ENCODE assay signal across 8 cellular contexts in the genomic region with DNA sequence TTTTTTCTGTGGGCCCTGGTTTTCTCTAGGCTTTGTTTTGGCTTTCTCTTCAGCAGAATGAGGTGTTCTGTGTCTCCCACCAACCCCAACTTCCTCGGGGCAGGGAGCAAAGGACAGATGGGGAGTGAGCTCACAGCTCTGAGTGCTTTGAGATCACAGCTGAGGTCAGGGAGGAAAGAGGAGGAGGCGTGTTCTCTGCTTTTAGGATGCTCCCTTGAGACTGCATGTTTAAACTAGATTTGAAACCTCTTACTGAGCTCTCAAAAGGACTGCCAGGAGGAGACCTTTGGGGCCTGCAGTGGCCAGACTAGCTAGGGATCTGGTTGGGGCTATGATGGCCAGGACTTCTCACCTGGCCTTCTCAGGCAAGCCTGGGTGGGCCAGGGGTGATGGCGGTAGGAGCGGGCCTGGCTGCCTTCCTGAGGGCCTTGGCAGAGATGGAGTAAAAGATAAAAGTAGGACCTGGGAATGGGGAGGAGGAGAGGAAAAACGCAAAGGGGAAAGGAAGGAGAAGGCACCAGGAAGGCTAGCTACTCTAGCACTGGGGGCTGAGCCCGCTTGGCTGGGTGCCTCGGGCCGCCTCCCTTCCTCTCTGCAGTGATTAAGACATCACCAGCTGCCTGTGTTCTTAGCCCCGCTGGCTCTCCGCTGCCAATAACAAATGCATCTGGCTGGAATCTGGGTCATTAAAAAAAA.
DNase-seq lines count a peak whose midpoint lies in the region; ATAC-seq and TF ChIP-seq lines count a peak whose summit lies in the region.

No MANE protein-coding gene starts in this region.

- H3K4me3 Mint-ChIP-seq in glutamatergic neuron (ENCODE audit: unreplicated experiment): peak overlapping the region; percentile 83
- no peak overlapping the region for H3K4me3 Mint-ChIP-seq in activated naive CD8-positive, alpha-beta T cell treated with anti-CD3 and anti-CD28 coated beads for 36 hours

- no peaks in the 10 kb centered on the region for H3K36me3 Mint-ChIP-seq in glutamatergic neuron (ENCODE audit: unreplicated experiment)
- H3K36me3 Mint-ChIP-seq in activated naive CD8-positive, alpha-beta T cell treated with anti-CD3 and anti-CD28 coated beads for 36 hours: no peaks in the 10 kb centered on the region

- peak; percentile 77 for ATAC-seq in RWPE2 (ENCODE audit: low read depth)

- POLR2A ChIA-PET in HEK293T (lab: Yijun Ruan, JAX): interaction anchor here (0.6 to 1.0 kb wide), 2 partner anchors 20 to 318 kb away, joined by 3 read pairs; no protein-coding TSS in a partner anchor

- no peak overlapping the region for H3K4me3 ChIP-seq in RWPE2 (ENCODE audit: severe bottlenecking)

- H3K27me3 ChIP-seq in RWPE2 (ENCODE audit: insufficient read depth, poor library complexity, severe bottlenecking): no peaks in the 10 kb centered on the region

- H3K4me1 ChIP-seq in RWPE2 (ENCODE audit: insufficient read depth, poor library complexity, severe bottlenecking): peaks cover 28% of the 10 kb centered on the region

- peaks cover 16% of the 10 kb centered on the region for H3K27me3 Mint-ChIP-seq in glutamatergic neuron (ENCODE audit: unreplicated experiment)
- no peaks in the 10 kb centered on the region for H3K27me3 Mint-ChIP-seq in activated naive CD8-positive, alpha-beta T cell treated with anti-CD3 and anti-CD28 coated beads for 36 hours

- peaks cover 66% of the 10 kb centered on the region for H3K4me1 Mint-ChIP-seq in glutamatergic neuron (ENCODE audit: low read depth, unreplicated experiment)
- no peaks in the 10 kb centered on the region for H3K4me1 Mint-ChIP-seq in activated naive CD8-positive, alpha-beta T cell treated with anti-CD3 and anti-CD28 coated beads for 36 hours

- peaks cover 23% of the 10 kb centered on the region for H3K9me3 Mint-ChIP-seq in glutamatergic neuron (ENCODE audit: unreplicated experiment)
- H3K9me3 Mint-ChIP-seq in activated naive CD8-positive, alpha-beta T cell treated with anti-CD3 and anti-CD28 coated beads for 36 hours: no peaks in the 10 kb centered on the region

- no peaks in the 10 kb centered on the region for H3K36me3 ChIP-seq in RWPE2 (ENCODE audit: low read depth)

- no peak for TF ChIP-seq CTCF in RWPE2 (IDR thresholded peaks at IDR 0.05; ENCODE audit: poor library complexity, severe bottlenecking)
- peak; percentile 33 for TF ChIP-seq CTCF in glutamatergic neuron (IDR thresholded peaks at IDR 0.05; ENCODE audit: partially characterized antibody, unreplicated experiment)

- peak; percentile 28 for DNase-seq in HEK293T (ENCODE audit: extremely low spot score)
- peak; percentile 83 for DNase-seq in RWPE2 (ENCODE audit: low spot score)
- peak; percentile 67 for DNase-seq in glutamatergic neuron
- DNase-seq in stromal cell of bone marrow (ENCODE audit: low read depth): peak; percentile 51
- no peak for DNase-seq in cortex of kidney (lab: John Stamatoyannopoulos, UW)
- no peak for DNase-seq in activated naive CD4-positive, alpha-beta T cell treated with Interleukin-2 at 50 U/mL for 16 hours
- no peak for DNase-seq in GOT3 (lab: John Stamatoyannopoulos, UW)
- DNase-seq in activated naive CD8-positive, alpha-beta T cell treated with anti-CD3 and anti-CD28 coated beads for 36 hours: no peak

- CTCF ChIA-PET in HEK293T (lab: Yijun Ruan, JAX): interaction anchor here (0.5 to 2.2 kb wide), 7 partner anchors 10 to 217 kb away, joined by 3 to 16 read pairs (median 3); no protein-coding TSS in a partner anchor

- no peaks in the 10 kb centered on the region for H3K9me3 ChIP-seq in RWPE2 (ENCODE audit: severe bottlenecking)

- H3K27ac Mint-ChIP-seq in glutamatergic neuron (ENCODE audit: unreplicated experiment): peak overlapping the region; percentile 99
- H3K27ac Mint-ChIP-seq in activated naive CD8-positive, alpha-beta T cell treated with anti-CD3 and anti-CD28 coated beads for 36 hours: no peak overlapping the region

- peak overlapping the region; percentile 86 for H3K27ac ChIP-seq in RWPE2 (ENCODE audit: poor library complexity, severe bottlenecking)

TF ChIP-seq in HEK293T, 16 proteins besides CTCF, POLR2A, EP300 and RAD21:
- TF ChIP-seq FOXM1 (IDR thresholded peaks at IDR 0.05; ENCODE audit: borderline replicate concordance): no peak
- TF ChIP-seq, protein P1, sequence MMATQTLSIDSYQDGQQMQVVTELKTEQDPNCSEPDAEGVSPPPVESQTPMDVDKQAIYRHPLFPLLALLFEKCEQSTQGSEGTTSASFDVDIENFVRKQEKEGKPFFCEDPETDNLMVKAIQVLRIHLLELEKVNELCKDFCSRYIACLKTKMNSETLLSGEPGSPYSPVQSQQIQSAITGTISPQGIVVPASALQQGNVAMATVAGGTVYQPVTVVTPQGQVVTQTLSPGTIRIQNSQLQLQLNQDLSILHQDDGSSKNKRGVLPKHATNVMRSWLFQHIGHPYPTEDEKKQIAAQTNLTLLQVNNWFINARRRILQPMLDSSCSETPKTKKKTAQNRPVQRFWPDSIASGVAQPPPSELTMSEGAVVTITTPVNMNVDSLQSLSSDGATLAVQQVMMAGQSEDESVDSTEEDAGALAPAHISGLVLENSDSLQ (IDR thresholded peaks at IDR 0.05): peak; percentile 55; the same call in 1 of the 2 replicates

Comparison
In these comparisons a context has a peak if more than half of its experiments do, and no peak if none do; other contexts are left out.
1. DNase-seq: peak in HEK293T (single experiment), RWPE2 (single experiment), glutamatergic neuron (single experiment) and stromal cell of bone marrow (single experiment); none in cortex of kidney (single experiment), activated naive CD4-positive, alpha-beta T cell treated with Interleukin-2 at 50 U/mL for 16 hours (single experiment), GOT3 (single experiment) and activated naive CD8-positive, alpha-beta T cell treated with anti-CD3 and anti-CD28 coated beads for 36 hours (single experiment).